In the genomic region with DNA sequence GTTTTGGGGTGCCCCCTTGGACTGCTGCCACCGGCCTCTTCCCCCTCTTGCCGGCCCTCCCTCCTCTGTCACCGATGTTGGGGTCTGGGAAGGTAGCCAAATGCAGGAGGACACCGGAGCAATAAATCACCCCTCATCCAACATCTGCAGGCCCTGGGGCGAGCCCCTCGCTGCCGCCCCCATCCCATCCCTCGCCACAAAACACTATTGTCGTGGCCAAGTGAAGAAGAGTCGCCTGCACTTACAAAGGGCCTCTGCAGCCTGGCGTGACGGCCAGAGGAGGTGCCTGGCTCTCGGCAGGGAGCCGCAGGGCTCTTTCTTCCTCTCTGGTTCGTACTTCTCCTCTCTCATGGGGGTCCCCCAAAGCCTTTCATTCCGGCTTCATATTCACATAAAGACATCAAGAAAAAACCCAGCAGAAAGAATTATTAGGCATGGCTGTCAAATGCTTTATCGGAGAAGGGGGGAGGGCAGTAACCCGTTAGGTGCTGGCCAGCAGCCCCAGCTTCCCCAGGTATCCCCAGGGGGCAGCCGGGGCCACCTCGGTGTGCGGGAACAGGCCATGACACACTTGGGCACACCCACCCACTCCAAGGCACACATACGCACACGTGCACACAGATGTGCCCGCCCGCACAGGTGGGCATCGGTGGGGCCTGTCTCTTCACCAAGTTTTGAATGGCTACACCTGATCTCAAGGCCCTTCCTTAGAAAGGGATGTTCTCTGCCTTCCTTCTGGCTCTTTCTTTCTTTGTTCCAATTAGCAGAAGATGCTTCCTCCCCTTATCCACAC, we compare ENCODE assay signal across 1 cellular context.
TF ChIP-seq lines count a peak whose summit lies in the region.

No MANE protein-coding gene starts in this region.

TF ChIP-seq in HepG2, 621 proteins besides CTCF, POLR2A, EP300 and RAD21:
- TF ChIP-seq, protein P1, sequence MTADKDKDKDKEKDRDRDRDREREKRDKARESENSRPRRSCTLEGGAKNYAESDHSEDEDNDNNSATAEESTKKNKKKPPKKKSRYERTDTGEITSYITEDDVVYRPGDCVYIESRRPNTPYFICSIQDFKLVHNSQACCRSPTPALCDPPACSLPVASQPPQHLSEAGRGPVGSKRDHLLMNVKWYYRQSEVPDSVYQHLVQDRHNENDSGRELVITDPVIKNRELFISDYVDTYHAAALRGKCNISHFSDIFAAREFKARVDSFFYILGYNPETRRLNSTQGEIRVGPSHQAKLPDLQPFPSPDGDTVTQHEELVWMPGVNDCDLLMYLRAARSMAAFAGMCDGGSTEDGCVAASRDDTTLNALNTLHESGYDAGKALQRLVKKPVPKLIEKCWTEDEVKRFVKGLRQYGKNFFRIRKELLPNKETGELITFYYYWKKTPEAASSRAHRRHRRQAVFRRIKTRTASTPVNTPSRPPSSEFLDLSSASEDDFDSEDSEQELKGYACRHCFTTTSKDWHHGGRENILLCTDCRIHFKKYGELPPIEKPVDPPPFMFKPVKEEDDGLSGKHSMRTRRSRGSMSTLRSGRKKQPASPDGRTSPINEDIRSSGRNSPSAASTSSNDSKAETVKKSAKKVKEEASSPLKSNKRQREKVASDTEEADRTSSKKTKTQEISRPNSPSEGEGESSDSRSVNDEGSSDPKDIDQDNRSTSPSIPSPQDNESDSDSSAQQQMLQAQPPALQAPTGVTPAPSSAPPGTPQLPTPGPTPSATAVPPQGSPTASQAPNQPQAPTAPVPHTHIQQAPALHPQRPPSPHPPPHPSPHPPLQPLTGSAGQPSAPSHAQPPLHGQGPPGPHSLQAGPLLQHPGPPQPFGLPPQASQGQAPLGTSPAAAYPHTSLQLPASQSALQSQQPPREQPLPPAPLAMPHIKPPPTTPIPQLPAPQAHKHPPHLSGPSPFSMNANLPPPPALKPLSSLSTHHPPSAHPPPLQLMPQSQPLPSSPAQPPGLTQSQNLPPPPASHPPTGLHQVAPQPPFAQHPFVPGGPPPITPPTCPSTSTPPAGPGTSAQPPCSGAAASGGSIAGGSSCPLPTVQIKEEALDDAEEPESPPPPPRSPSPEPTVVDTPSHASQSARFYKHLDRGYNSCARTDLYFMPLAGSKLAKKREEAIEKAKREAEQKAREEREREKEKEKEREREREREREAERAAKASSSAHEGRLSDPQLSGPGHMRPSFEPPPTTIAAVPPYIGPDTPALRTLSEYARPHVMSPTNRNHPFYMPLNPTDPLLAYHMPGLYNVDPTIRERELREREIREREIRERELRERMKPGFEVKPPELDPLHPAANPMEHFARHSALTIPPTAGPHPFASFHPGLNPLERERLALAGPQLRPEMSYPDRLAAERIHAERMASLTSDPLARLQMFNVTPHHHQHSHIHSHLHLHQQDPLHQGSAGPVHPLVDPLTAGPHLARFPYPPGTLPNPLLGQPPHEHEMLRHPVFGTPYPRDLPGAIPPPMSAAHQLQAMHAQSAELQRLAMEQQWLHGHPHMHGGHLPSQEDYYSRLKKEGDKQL (CRISPR knock-in tag; IDR thresholded peaks at IDR 0.05; ENCODE audit: low read depth), result no peak
- TF ChIP-seq ZNF558 (CRISPR knock-in tag; IDR thresholded peaks at IDR 0.05; ENCODE audit: borderline replicate concordance) (no peak), ZNF264 (CRISPR knock-in tag; IDR thresholded peaks at IDR 0.05) (no peak), PPARG (CRISPR knock-in tag; conservative IDR thresholded peaks at IDR 0.05) (no peak), ARNT (IDR thresholded peaks at IDR 0.05) (no peak), ZNF207 (IDR thresholded peaks at IDR 0.05; ENCODE audit: borderline replicate concordance) (no peak), ZNF296 (CRISPR knock-in tag; conservative IDR thresholded peaks at IDR 0.05) (no peak), SCMH1 (CRISPR knock-in tag; IDR thresholded peaks at IDR 0.05; ENCODE audit: borderline replicate concordance) (no peak), REXO4 (CRISPR knock-in tag; IDR thresholded peaks at IDR 0.05; ENCODE audit: borderline replicate concordance) (no peak), ZNF777 (CRISPR knock-in tag; IDR thresholded peaks at IDR 0.05) (no peak), ZNF430 (CRISPR knock-in tag; IDR thresholded peaks at IDR 0.05) (no peak), ZFP41 (CRISPR knock-in tag; IDR thresholded peaks at IDR 0.05; ENCODE audit: borderline replicate concordance) (no peak), CAMTA2 (CRISPR knock-in tag; IDR thresholded peaks at IDR 0.05; ENCODE audit: borderline replicate concordance) (no peak), ZBTB7A (CRISPR knock-in tag; IDR thresholded peaks at IDR 0.05) (no peak), STAG1 (CRISPR knock-in tag; IDR thresholded peaks at IDR 0.05) (no peak), SP4 (CRISPR knock-in tag; IDR thresholded peaks at IDR 0.05) (no peak), FOXC1 (CRISPR knock-in tag; IDR thresholded peaks at IDR 0.05; ENCODE audit: borderline replicate concordance) (no peak)
- TF ChIP-seq, protein P2, sequence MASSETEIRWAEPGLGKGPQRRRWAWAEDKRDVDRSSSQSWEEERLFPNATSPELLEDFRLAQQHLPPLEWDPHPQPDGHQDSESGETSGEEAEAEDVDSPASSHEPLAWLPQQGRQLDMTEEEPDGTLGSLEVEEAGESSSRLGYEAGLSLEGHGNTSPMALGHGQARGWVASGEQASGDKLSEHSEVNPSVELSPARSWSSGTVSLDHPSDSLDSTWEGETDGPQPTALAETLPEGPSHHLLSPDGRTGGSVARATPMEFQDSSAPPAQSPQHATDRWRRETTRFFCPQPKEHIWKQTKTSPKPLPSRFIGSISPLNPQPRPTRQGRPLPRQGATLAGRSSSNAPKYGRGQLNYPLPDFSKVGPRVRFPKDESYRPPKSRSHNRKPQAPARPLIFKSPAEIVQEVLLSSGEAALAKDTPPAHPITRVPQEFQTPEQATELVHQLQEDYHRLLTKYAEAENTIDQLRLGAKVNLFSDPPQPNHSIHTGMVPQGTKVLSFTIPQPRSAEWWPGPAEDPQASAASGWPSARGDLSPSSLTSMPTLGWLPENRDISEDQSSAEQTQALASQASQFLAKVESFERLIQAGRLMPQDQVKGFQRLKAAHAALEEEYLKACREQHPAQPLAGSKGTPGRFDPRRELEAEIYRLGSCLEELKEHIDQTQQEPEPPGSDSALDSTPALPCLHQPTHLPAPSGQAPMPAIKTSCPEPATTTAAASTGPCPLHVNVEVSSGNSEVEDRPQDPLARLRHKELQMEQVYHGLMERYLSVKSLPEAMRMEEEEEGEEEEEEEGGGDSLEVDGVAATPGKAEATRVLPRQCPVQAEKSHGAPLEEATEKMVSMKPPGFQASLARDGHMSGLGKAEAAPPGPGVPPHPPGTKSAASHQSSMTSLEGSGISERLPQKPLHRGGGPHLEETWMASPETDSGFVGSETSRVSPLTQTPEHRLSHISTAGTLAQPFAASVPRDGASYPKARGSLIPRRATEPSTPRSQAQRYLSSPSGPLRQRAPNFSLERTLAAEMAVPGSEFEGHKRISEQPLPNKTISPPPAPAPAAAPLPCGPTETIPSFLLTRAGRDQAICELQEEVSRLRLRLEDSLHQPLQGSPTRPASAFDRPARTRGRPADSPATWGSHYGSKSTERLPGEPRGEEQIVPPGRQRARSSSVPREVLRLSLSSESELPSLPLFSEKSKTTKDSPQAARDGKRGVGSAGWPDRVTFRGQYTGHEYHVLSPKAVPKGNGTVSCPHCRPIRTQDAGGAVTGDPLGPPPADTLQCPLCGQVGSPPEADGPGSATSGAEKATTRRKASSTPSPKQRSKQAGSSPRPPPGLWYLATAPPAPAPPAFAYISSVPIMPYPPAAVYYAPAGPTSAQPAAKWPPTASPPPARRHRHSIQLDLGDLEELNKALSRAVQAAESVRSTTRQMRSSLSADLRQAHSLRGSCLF (CRISPR knock-in tag; IDR thresholded peaks at IDR 0.05; ENCODE audit: borderline replicate concordance), result no peak
- TF ChIP-seq, protein P3, sequence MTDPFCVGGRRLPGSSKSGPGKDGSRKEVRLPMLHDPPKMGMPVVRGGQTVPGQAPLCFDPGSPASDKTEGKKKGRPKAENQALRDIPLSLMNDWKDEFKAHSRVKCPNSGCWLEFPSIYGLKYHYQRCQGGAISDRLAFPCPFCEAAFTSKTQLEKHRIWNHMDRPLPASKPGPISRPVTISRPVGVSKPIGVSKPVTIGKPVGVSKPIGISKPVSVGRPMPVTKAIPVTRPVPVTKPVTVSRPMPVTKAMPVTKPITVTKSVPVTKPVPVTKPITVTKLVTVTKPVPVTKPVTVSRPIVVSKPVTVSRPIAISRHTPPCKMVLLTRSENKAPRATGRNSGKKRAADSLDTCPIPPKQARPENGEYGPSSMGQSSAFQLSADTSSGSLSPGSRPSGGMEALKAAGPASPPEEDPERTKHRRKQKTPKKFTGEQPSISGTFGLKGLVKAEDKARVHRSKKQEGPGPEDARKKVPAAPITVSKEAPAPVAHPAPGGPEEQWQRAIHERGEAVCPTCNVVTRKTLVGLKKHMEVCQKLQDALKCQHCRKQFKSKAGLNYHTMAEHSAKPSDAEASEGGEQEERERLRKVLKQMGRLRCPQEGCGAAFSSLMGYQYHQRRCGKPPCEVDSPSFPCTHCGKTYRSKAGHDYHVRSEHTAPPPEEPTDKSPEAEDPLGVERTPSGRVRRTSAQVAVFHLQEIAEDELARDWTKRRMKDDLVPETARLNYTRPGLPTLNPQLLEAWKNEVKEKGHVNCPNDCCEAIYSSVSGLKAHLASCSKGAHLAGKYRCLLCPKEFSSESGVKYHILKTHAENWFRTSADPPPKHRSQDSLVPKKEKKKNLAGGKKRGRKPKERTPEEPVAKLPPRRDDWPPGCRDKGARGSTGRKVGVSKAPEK (CRISPR knock-in tag; IDR thresholded peaks at IDR 0.05; ENCODE audit: borderline replicate concordance), result no peak
